ENCODE assay signal across 39 cellular contexts in the genomic region with DNA sequence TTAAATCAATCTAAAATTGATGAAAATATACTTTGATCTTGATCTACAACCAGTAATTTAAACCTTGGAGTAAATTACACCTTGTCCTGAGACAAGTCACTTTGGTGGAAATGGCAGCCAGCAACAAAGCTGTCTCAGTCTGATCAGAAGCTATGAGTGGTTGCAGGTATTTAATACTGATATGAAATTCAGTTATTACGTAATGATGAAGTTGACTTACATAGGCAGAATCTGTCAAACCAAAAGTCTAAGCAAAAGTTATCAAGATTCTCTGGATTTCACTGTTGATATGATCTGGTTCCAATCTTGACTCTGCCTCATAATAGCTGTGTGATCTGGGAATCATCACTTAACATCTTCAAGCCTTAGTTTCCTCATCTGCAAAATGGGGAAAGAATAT. TPM values are rescaled to one million over a fixed set of nuclear protein-coding genes. Genes with fewer than 3 reads are reported as not detected.
"Had no signal": no experiment of that assay in that cellular context is flagged by ENCODE, and none has a peak within 500 bp of the region (broad histone marks: within the 10 kb centered on the region; RNA-seq: fewer than 3 reads in every experiment).

No MANE protein-coding gene starts in this region.

- H3K4me1 ChIP-seq: ascending aorta, body of pancreas, breast epithelium had no signal

- H3K27ac ChIP-seq: adrenal gland, ascending aorta, body of pancreas, brain microvascular endothelial cell, breast epithelium, cardiac muscle cell had no signal

- H3K4me3 ChIP-seq: adrenal gland, ascending aorta, body of pancreas, breast epithelium, cardiac muscle cell had no signal

- H3K27me3 ChIP-seq: adrenal gland, ascending aorta, body of pancreas, breast epithelium, cardiac muscle cell had no signal

- FAIRE-seq: astrocyte, bronchial epithelial cell, colon had no signal

- DNase-seq: activated effector memory CD4-positive, alpha-beta T cell treated with anti-CD3 and anti-CD28 coated beads, Interleukin-2, amount 50 U/mL, for 16 hours; activated effector memory CD4-positive, alpha-beta T cell treated with Interleukin-2 at 50 U/mL for 16 hours; activated gamma-delta T cell; activated gamma-delta T cell treated with Interleukin-2 at 50 U/mL for 16 hours; activated naive CD4-positive, alpha-beta T cell; activated naive CD4-positive, alpha-beta T cell treated with anti-CD3 and anti-CD28 coated beads for 36 hours; activated naive CD4-positive, alpha-beta T cell treated with anti-CD3 and anti-CD28 coated beads, Interleukin-2, amount 10 ng/mL, durations not matched to agents 7 days and 5 days; activated naive CD4-positive, alpha-beta T cell treated with anti-CD3 and anti-CD28 coated beads, Interleukin-2, amount 50 U/mL, for 16 hours; activated naive CD4-positive, alpha-beta T cell treated with Interleukin-2 at 50 U/mL for 16 hours; activated naive CD8-positive, alpha-beta T cell treated with anti-CD3 and anti-CD28 coated beads for 36 hours; activated naive CD8-positive, alpha-beta T cell treated with anti-CD3 and anti-CD28 coated beads, Interleukin-2, amount 10 ng/mL, durations not matched to agents 7 days and 5 days; activated naive CD8-positive, alpha-beta T cell treated with anti-CD3 and anti-CD28 coated beads, Interleukin-2, amount 50 U/mL, for 24 hours; activated T-cell treated with anti-CD3 and anti-CD28 coated beads, Interleukin-2, amount 50 U/mL, for 4 hours; activated T-cell treated with anti-CD3 and anti-CD28 coated beads, Interleukin-2, amount 50 U/mL, for 48 hours; activated T-cell treated with anti-CD3 and anti-CD28 coated beads, Interleukin-2, amount 50 U/mL, for 72 hours; adrenal gland; amniotic stem cell; amygdala; anterior cingulate cortex; aorta; body of pancreas; brain microvascular endothelial cell; caudate nucleus; central memory CD4-positive, alpha-beta T cell; cerebellar nuclear complex had no signal

- H3K36me3 ChIP-seq: adrenal gland, ascending aorta, brain microvascular endothelial cell, breast epithelium, cardiac muscle cell had no signal

- ATAC-seq: activated naive CD4-positive, alpha-beta T cell treated with anti-CD3 and anti-CD28 coated beads, Interleukin-2, amount 50 U/mL, for 72 hours; activated naive CD8-positive, alpha-beta T cell treated with anti-CD3 and anti-CD28 coated beads, Interleukin-2, amount 50 U/mL, for 24 hours; activated T-cell treated with anti-CD3 and anti-CD28 coated beads, Interleukin-2, amount 50 U/mL, for 4 hours; activated T-cell treated with anti-CD3 and anti-CD28 coated beads, Interleukin-2, amount 50 U/mL, for 72 hours; activated T-helper 17 cell treated with anti-CD3 and anti-CD28 coated beads, Interleukin-2, amount 50 U/mL, for 72 hours; body of pancreas had no signal

- H3K9me3 ChIP-seq: adrenal gland, ascending aorta, body of pancreas, breast epithelium had no signal

RNA-seq across cellular contexts. Expression of gene GSTA5, which starts 27.6 kb away (rescaled TPM):
- total RNA-seq: activated naive CD4-positive, alpha-beta T cell treated with anti-CD3 and anti-CD28 coated beads for 36 hours; activated naive CD4-positive, alpha-beta T cell treated with anti-CD3 and anti-CD28 coated beads, Interleukin-2, amount 50 U/mL, for 72 hours; activated naive CD8-positive, alpha-beta T cell treated with anti-CD3 and anti-CD28 coated beads for 36 hours; activated naive CD8-positive, alpha-beta T cell treated with anti-CD3 and anti-CD28 coated beads, Interleukin-2, amount 10 ng/mL, durations not matched to agents 7 days and 5 days; activated T-cell treated with anti-CD3 and anti-CD28 coated beads, Interleukin-2, amount 50 U/mL, for 4 hours; activated T-cell treated with anti-CD3 and anti-CD28 coated beads, Interleukin-2, amount 50 U/mL, for 72 hours; activated T-helper 1 cell treated with anti-CD3 and anti-CD28 coated beads, Interleukin-12 subunit alpha, Interleukin-12 subunit beta, Interleukin-2, Interleukin-4 antibody, amounts not matched to agents 30 ng/mL and 10 ng/mL and 1 ng/mL, durations not matched to agents 14 hours and 24 hours and 36 hours; activated T-helper 17 cell treated with anti-CD3 and anti-CD28 coated beads, Interleukin-2, amount 50 U/mL, for 72 hours; activated T-helper 2 cell treated with anti-CD3 and anti-CD28 coated beads, Interferon-gamma antibody, Interleukin-2, Interleukin-4, amounts not matched to agents 10 μg/mL and 5 μg/mL and 100 μg/mL, durations not matched to agents 14 hours and 24 hours and 36 hours; adrenal gland; aorta; ascending aorta; astrocyte; body of pancreas; breast epithelium; bronchial epithelial cell; cardiac muscle cell; cardiac septum; cerebellum; chondrocyte had no signal
- polyA plus RNA-seq: adipose tissue, adrenal gland, aorta, cardiac muscle cell had no signal

RNA-seq across cellular contexts. Expression of gene GSTA3, which starts 41.3 kb away (rescaled TPM):
- total RNA-seq: activated naive CD4-positive, alpha-beta T cell treated with anti-CD3 and anti-CD28 coated beads for 36 hours; activated naive CD4-positive, alpha-beta T cell treated with anti-CD3 and anti-CD28 coated beads, Interleukin-2, amount 50 U/mL, for 72 hours; activated naive CD8-positive, alpha-beta T cell treated with anti-CD3 and anti-CD28 coated beads for 36 hours; activated naive CD8-positive, alpha-beta T cell treated with anti-CD3 and anti-CD28 coated beads, Interleukin-2, amount 10 ng/mL, durations not matched to agents 7 days and 5 days; activated T-cell treated with anti-CD3 and anti-CD28 coated beads, Interleukin-2, amount 50 U/mL, for 4 hours; activated T-cell treated with anti-CD3 and anti-CD28 coated beads, Interleukin-2, amount 50 U/mL, for 72 hours; activated T-helper 1 cell treated with anti-CD3 and anti-CD28 coated beads, Interleukin-12 subunit alpha, Interleukin-12 subunit beta, Interleukin-2, Interleukin-4 antibody, amounts not matched to agents 30 ng/mL and 10 ng/mL and 1 ng/mL, durations not matched to agents 14 hours and 24 hours and 36 hours; activated T-helper 17 cell treated with anti-CD3 and anti-CD28 coated beads, Interleukin-2, amount 50 U/mL, for 72 hours; activated T-helper 2 cell treated with anti-CD3 and anti-CD28 coated beads, Interferon-gamma antibody, Interleukin-2, Interleukin-4, amounts not matched to agents 10 μg/mL and 5 μg/mL and 100 μg/mL, durations not matched to agents 14 hours and 24 hours and 36 hours; aorta; ascending aorta; astrocyte; body of pancreas; breast epithelium; bronchial epithelial cell; cardiac muscle cell; cardiac septum; cerebellum; chondrocyte had no signal
- polyA plus RNA-seq: aorta, cardiac muscle cell had no signal
